9 cellular contexts compared by ENCODE assay signal in the genomic region with DNA sequence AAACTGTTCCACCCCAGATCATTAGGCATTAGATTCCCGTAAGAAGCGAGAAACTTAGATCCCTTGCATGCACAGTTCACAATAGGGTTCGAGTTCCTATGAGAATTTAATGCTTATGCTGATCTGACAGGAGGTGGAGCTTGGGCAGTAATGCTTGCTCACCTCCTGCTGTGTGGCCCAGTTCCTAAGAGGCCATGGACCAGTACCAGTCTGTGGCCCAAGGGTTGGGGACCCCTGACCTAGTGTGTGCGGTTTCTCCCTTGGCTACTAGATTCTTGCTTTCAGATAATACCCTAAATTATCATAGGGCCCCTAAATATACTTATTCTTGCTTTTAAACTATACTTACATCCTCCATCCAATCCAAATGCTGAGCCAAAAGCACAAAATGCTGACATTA. TPM values are rescaled to one million over a fixed set of nuclear protein-coding genes. Genes with fewer than 3 reads are reported as not detected.
DNase-seq lines count a peak whose midpoint lies in the region; ATAC-seq and TF ChIP-seq lines count a peak whose summit lies in the region.
"Had no signal": no experiment of that assay in that cellular context is flagged by ENCODE, and none has a peak within 500 bp of the region (broad histone marks: within the 10 kb centered on the region; RNA-seq: fewer than 3 reads in every experiment).

No MANE protein-coding gene starts in this region.

- peaks cover 15% of the 10 kb centered on the region for H3K4me1 ChIP-seq in Caco-2
- peaks cover 3 to 40% (median 8%) of the 10 kb centered on the region in 4 donors for H3K4me1 ChIP-seq in Peyer's patch
- peaks cover 25% of the 10 kb centered on the region for H3K4me1 ChIP-seq in psoas muscle
- H3K4me1 ChIP-seq in BE2C = peaks cover 2% of the 10 kb centered on the region; the same call in 1 of the 2 replicates

- 89 to 94% (median 92%) methylated on average over 4 of the region's 4 CpGs for WGBS in psoas muscle, 3 donors

- H3K4me3 Mint-ChIP-seq in Caco-2 (ENCODE audit: unreplicated experiment) (peak overlapping the region; percentile 94), endothelial cell (ENCODE audit: unreplicated experiment) (peak overlapping the region; percentile 78)

- POLR2A ChIA-PET in Caco-2 (lab: Charles Lee) = no interaction called here

- H3K27me3 ChIP-seq in Caco-2 (replicated peaks; ENCODE audit: control insufficient read depth, insufficient read depth, low read length) (no peaks in the 10 kb centered on the region), Peyer's patch (no peaks in the 10 kb centered on the region), psoas muscle (ENCODE audit: insufficient read depth in 3 of 3, low read length in 2 of 3) (no peaks in the 10 kb centered on the region), MG63 (no peaks in the 10 kb centered on the region), BE2C (no peaks in the 10 kb centered on the region)

- DNase-seq in Caco-2 (no peak), Peyer's patch (no peak), endothelial cell (ENCODE audit: low spot score) (no peak), psoas muscle (no peak), DMS 273 (lab: John Stamatoyannopoulos, UW; ENCODE audit: unreplicated experiment) (no peak), MG63 (no peak), BE2C (no peak)

- intact Hi-C loops in Caco-2 (cut with micrococcal nuclease; ENCODE audit: unreplicated experiment) (loop anchor here (2.0 to 10.0 kb wide), 2 partner anchors 76 to 770 kb away; a partner anchor contains a TSS), psoas muscle (cut with DNase I) (loop anchor here in 1 of 2 donors (10.0 kb wide), 1 partner anchor 1000 kb away; a partner anchor contains a TSS)

- peaks cover 16% of the 10 kb centered on the region for H3K4me1 Mint-ChIP-seq in Caco-2 (ENCODE audit: low read depth, unreplicated experiment)
- H3K4me1 Mint-ChIP-seq in endothelial cell (ENCODE audit: unreplicated experiment) = peaks cover 56% of the 10 kb centered on the region

- H3K9me3 ChIP-seq in Caco-2 = no peaks in the 10 kb centered on the region
- H3K9me3 ChIP-seq in Peyer's patch = no peaks in the 10 kb centered on the region
- H3K9me3 ChIP-seq in psoas muscle = no peaks in the 10 kb centered on the region
- no peaks in the 10 kb centered on the region for H3K9me3 ChIP-seq in MG63
- no peaks in the 10 kb centered on the region for H3K9me3 ChIP-seq in BE2C

- TF ChIP-seq POLR2A in Peyer's patch (IDR thresholded peaks at IDR 0.05) = no peak

- H3K9me3 Mint-ChIP-seq in Caco-2 (ENCODE audit: unreplicated experiment) (no peaks in the 10 kb centered on the region), endothelial cell (ENCODE audit: unreplicated experiment) (no peaks in the 10 kb centered on the region)

- BruUV-seq in Caco-2 (replicated peaks; lab: Mats Ljungman, UMichigan) = no TSS peak

- CTCF ChIA-PET in Caco-2 (lab: Charles Lee) = no interaction called here

- H3K27ac Mint-ChIP-seq in Caco-2 (ENCODE audit: unreplicated experiment) = peak overlapping the region; percentile 99
- peak overlapping the region; percentile 86 for H3K27ac Mint-ChIP-seq in endothelial cell (ENCODE audit: unreplicated experiment)

- H3K36me3 ChIP-seq in Caco-2 (ENCODE audit: control insufficient read depth, insufficient read depth, low read length) = no peaks in the 10 kb centered on the region
- no peaks in the 10 kb centered on the region for H3K36me3 ChIP-seq in Peyer's patch
- no peaks in the 10 kb centered on the region for H3K36me3 ChIP-seq in psoas muscle (ENCODE audit: insufficient read depth in 1 of 2, low read depth in 1 of 2)
- H3K36me3 ChIP-seq in MG63 = no peaks in the 10 kb centered on the region
- no peaks in the 10 kb centered on the region for H3K36me3 ChIP-seq in BE2C

- no peak overlapping the region for H3K4me3 ChIP-seq in Caco-2 (ENCODE audit: low read depth, low read length)
- H3K4me3 ChIP-seq in Peyer's patch = no peak overlapping the region
- peak overlapping the region; percentile 88 for H3K4me3 ChIP-seq in psoas muscle
- no peak overlapping the region for H3K4me3 ChIP-seq in MG63
- H3K4me3 ChIP-seq in BE2C (ENCODE audit: low read depth, low read length) = no peak overlapping the region

- peaks cover 19% of the 10 kb centered on the region for H3K36me3 Mint-ChIP-seq in Caco-2 (ENCODE audit: insufficient read depth, unreplicated experiment)
- H3K36me3 Mint-ChIP-seq in endothelial cell (ENCODE audit: low read depth, unreplicated experiment) = peaks cover 4% of the 10 kb centered on the region

- no peak for TF ChIP-seq CTCF in Caco-2 (IDR thresholded peaks at IDR 0.05; ENCODE audit: insufficient read depth in 1 of 2, low read depth in 1 of 2, low read length in 1 of 2, severe bottlenecking in 1 of 2, unreplicated experiment in 1 of 2)
- no peak for TF ChIP-seq CTCF in Peyer's patch (IDR thresholded peaks at IDR 0.05)
- TF ChIP-seq CTCF in endothelial cell (IDR thresholded peaks at IDR 0.05; ENCODE audit: unreplicated experiment) = no peak
- no peak for TF ChIP-seq CTCF in psoas muscle (IDR thresholded peaks at IDR 0.05)
- TF ChIP-seq CTCF in BE2C (IDR thresholded peaks at IDR 0.05; ENCODE audit: low read depth, low read length) = no peak

- H3K27ac ChIP-seq in Peyer's patch = peak overlapping the region in 3 of 4 donors; percentile 80 to 98 (median 94)
- H3K27ac ChIP-seq in psoas muscle = peak overlapping the region; percentile 99

- H3K27me3 Mint-ChIP-seq in Caco-2 (ENCODE audit: insufficient read depth, unreplicated experiment) (no peaks in the 10 kb centered on the region), endothelial cell (ENCODE audit: unreplicated experiment) (peaks cover 11% of the 10 kb centered on the region)

- ATAC-seq in psoas muscle (no peak), HG02623 (IDR thresholded peaks at IDR 0.05; ENCODE audit: unreplicated experiment) (no peak)
- ATAC-seq: right cardiac atrium had no signal

RNA-seq across cellular contexts. Expression of a gene that starts 1.9 kb away (rescaled TPM):
- 0.41 and 0.67 TPM in 2 replicates for total RNA-seq in Caco-2 (2022)
- 10 to 100 TPM in 2 of 4 donors, 1 to 10 TPM in 2; 5.3 to 38.8 (median 10.3) TPM for total RNA-seq in Peyer's patch
- total RNA-seq in endothelial cell (ENCODE audit: unreplicated experiment) = 49.0 TPM
- total RNA-seq in psoas muscle = 1 to 10 TPM; 1.7 to 5.1 (median 3.5) TPM
- 1 to 10 TPM; 1.5 to 2.7 (median 2.6) TPM for polyA plus RNA-seq in psoas muscle
- total RNA-seq in MG63 (2014; rRNA removed; shearing (Covaris generic); ENCODE audit: low replicate concordance) = 0.10 and 0.20 TPM in 2 replicates
- 7.5 TPM for polyA plus RNA-seq in BE2C (2012; ENCODE audit: insufficient read depth, insufficient read length, low read depth)

RNA-seq across cellular contexts. Expression of a gene that starts 4.4 kb away (rescaled TPM):
- total RNA-seq in Caco-2 (2022) = 96.3 and 96.5 TPM in 2 replicates
- 10 to 100 TPM; 33.3 to 74.3 (median 64.4) TPM for total RNA-seq in Peyer's patch
- 308 TPM for total RNA-seq in endothelial cell (ENCODE audit: unreplicated experiment)
- total RNA-seq in psoas muscle = 10 to 100 TPM; 36.1 to 46.7 (median 37.5) TPM
- 10 to 100 TPM; 20.4 to 27.4 (median 22.1) TPM for polyA plus RNA-seq in psoas muscle
- total RNA-seq in MG63 (2014; rRNA removed; shearing (Covaris generic); ENCODE audit: low replicate concordance) = 10.9 and 13.2 TPM in 2 replicates
- 84.6 TPM for polyA plus RNA-seq in BE2C (2012; ENCODE audit: insufficient read depth, insufficient read length, low read depth)

RNA-seq across cellular contexts. Expression of a gene that starts 10.3 kb away (rescaled TPM):
- total RNA-seq in Caco-2 (2022) (8.3 and 10.3 TPM in 2 replicates), Peyer's patch (10 to 100 TPM in 2 of 4 donors, 1 to 10 TPM in 2; 2.8 to 31.4 (median 9.2) TPM), endothelial cell (ENCODE audit: unreplicated experiment) (42.2 TPM), psoas muscle (1 to 10 TPM in 3 of 4 donors, under 1 TPM in 1; 0.85 to 2.0 (median 1.4) TPM)
- polyA plus RNA-seq in psoas muscle = 1 to 10 TPM in 1 of 3 donors, under 1 TPM in 2; 0.79 to 1.7 (median 0.91) TPM
- total RNA-seq in MG63 (2014; rRNA removed; shearing (Covaris generic); ENCODE audit: low replicate concordance) = 1.4 TPM in 1 of 2 replicates, not detected in the other
- 8.7 TPM for polyA plus RNA-seq in BE2C (2012; ENCODE audit: insufficient read depth, insufficient read length, low read depth)

RNA-seq across cellular contexts. Expression of a gene that starts 16.2 kb away (rescaled TPM):
- 64.7 and 70.7 TPM in 2 replicates for total RNA-seq in Caco-2 (2022)
- total RNA-seq in Peyer's patch = 100 to 1,000 TPM in 3 of 4 donors, 10 to 100 TPM in 1; 84.2 to 199 (median 115) TPM
- total RNA-seq in endothelial cell (ENCODE audit: unreplicated experiment) = 44.4 TPM
- 10 to 100 TPM; 52.0 to 91.1 (median 57.0) TPM for total RNA-seq in psoas muscle
- polyA plus RNA-seq in psoas muscle = 100 to 1,000 TPM; 110 to 122 (median 113) TPM
- 28.7 and 38.3 TPM in 2 replicates for total RNA-seq in MG63 (2014; rRNA removed; shearing (Covaris generic); ENCODE audit: low replicate concordance)
- polyA plus RNA-seq in BE2C (2012; ENCODE audit: insufficient read depth, insufficient read length, low read depth) = 151 TPM

RNA-seq across cellular contexts. Expression of a gene that starts 18.5 kb away (rescaled TPM):
- total RNA-seq in Caco-2 (2022) = 60.4 and 61.9 TPM in 2 replicates
- total RNA-seq in Peyer's patch = 100 to 1,000 TPM in 1 of 4 donors, 10 to 100 TPM in 3; 28.9 to 140 (median 90.7) TPM
- 93.3 TPM for total RNA-seq in endothelial cell (ENCODE audit: unreplicated experiment)
- 10 to 100 TPM; 36.8 to 59.8 (median 47.7) TPM for total RNA-seq in psoas muscle
- 10 to 100 TPM; 35.0 to 77.8 (median 38.0) TPM for polyA plus RNA-seq in psoas muscle
- 22.8 and 24.8 TPM in 2 replicates for total RNA-seq in MG63 (2014; rRNA removed; shearing (Covaris generic); ENCODE audit: low replicate concordance)
- polyA plus RNA-seq in BE2C (2012; ENCODE audit: insufficient read depth, insufficient read length, low read depth) = 111 TPM
